In the genomic region with DNA sequence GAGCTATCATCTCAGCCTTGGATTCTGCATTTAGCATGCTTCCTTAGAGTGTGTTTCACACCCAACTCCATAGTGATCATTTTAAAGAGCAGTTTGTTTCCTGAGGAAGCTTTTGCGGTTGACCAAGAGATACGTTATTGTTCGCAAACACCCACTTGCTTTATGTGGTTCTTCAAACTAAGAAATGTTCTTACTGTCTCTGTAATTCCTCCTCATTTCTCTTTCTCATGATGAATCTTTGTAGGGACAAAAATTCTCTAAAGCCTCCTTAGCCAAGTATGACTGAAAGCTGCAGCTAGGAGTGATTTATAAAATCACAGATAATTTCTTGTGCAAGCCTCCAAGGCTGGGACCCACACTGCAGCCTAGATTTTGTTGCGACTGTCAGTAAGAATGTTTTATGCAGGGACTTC, we compare ENCODE assay signal across 12 cellular contexts. TPM values are rescaled to one million over a fixed set of nuclear protein-coding genes. Genes with fewer than 3 reads are reported as not detected.
DNase-seq lines count a peak whose midpoint lies in the region; ATAC-seq and TF ChIP-seq lines count a peak whose summit lies in the region.
"Had no signal": no experiment of that assay in that cellular context is flagged by ENCODE, and none has a peak within 500 bp of the region (broad histone marks: within the 10 kb centered on the region; RNA-seq: fewer than 3 reads in every experiment).

No MANE protein-coding gene starts in this region.

- intact Hi-C loops in uterus (cut with DNase I; ENCODE audit: low total_unique reads), result no loop called here

- TF ChIP-seq CTCF in uterus (IDR thresholded peaks at IDR 0.05), result no peak

- H3K9me3 ChIP-seq in uterus, result no peaks in the 10 kb centered on the region
- H3K9me3 ChIP-seq: ascending aorta had no signal

- no peaks in the 10 kb centered on the region for H3K27me3 ChIP-seq in uterus
- H3K27me3 ChIP-seq: ascending aorta had no signal

- peak; percentile 32 for DNase-seq in stimulated activated CD4-positive, alpha-beta T cell treated with anti-CD3 and anti-CD28 coated beads, Interleukin-4, amount 100 ng/mL, for 24 hours
- no peak for DNase-seq in stimulated activated CD4-positive, alpha-beta T cell treated with anti-CD3 and anti-CD28 coated beads, Interleukin-4, amount 100 ng/mL, for 4 hours
- DNase-seq in activated naive CD4-positive, alpha-beta T cell treated with anti-CD3 and anti-CD28 coated beads, Interleukin-2, amount 10 ng/mL, durations not matched to agents 7 days and 5 days, result peak; percentile 30
- no peak for DNase-seq in uterus
- DNase-seq in cerebellar nuclear complex (lab: John Stamatoyannopoulos, UW), result no peak
- DNase-seq in NCI-H226, result no peak
- DNase-seq in COR-L47 (lab: John Stamatoyannopoulos, UW), result no peak
- DNase-seq: NCI-H1417, nephron progenitor cell had no signal

- no peaks in the 10 kb centered on the region for H3K4me1 ChIP-seq in uterus

- CTCF ChIA-PET in activated naive CD4-positive, alpha-beta T cell treated with anti-CD3 and anti-CD28 coated beads, Interleukin-2, amount 10 ng/mL, durations not matched to agents 7 days and 5 days (lab: Charles Lee), result interaction anchor here (1.0 to 1.3 kb wide), 2 partner anchors 36 to 38 kb away, joined by 3 read pairs; no protein-coding TSS in a partner anchor

- no peaks in the 10 kb centered on the region for H3K36me3 ChIP-seq in uterus
- H3K36me3 ChIP-seq: ascending aorta had no signal

- TF ChIP-seq POLR2A in uterus (IDR thresholded peaks at IDR 0.05), result no peak

- H3K27ac ChIP-seq in uterus, result no peak overlapping the region
- H3K27ac ChIP-seq: ascending aorta, VCaP had no signal

- H3K27me3 Mint-ChIP-seq in activated naive CD4-positive, alpha-beta T cell treated with anti-CD3 and anti-CD28 coated beads, Interleukin-2, amount 10 ng/mL, durations not matched to agents 7 days and 5 days, result peaks cover 14% of the 10 kb centered on the region

- H3K4me3 ChIP-seq in uterus, result no peak overlapping the region
- H3K4me3 ChIP-seq: ascending aorta had no signal

- ATAC-seq in HG03571 (IDR thresholded peaks at IDR 0.05; ENCODE audit: unreplicated experiment), result peak; percentile 50

- peak overlapping the region; percentile 40 for H3K4me3 Mint-ChIP-seq in activated naive CD4-positive, alpha-beta T cell treated with anti-CD3 and anti-CD28 coated beads, Interleukin-2, amount 10 ng/mL, durations not matched to agents 7 days and 5 days
- H3K4me3 Mint-ChIP-seq: nephron progenitor cell had no signal

- H3K9me3 Mint-ChIP-seq in activated naive CD4-positive, alpha-beta T cell treated with anti-CD3 and anti-CD28 coated beads, Interleukin-2, amount 10 ng/mL, durations not matched to agents 7 days and 5 days, result no peaks in the 10 kb centered on the region
- H3K9me3 Mint-ChIP-seq: nephron progenitor cell had no signal

- peaks cover 63% of the 10 kb centered on the region for H3K4me1 Mint-ChIP-seq in activated naive CD4-positive, alpha-beta T cell treated with anti-CD3 and anti-CD28 coated beads, Interleukin-2, amount 10 ng/mL, durations not matched to agents 7 days and 5 days

- peak overlapping the region; percentile 74 for H3K27ac Mint-ChIP-seq in activated naive CD4-positive, alpha-beta T cell treated with anti-CD3 and anti-CD28 coated beads, Interleukin-2, amount 10 ng/mL, durations not matched to agents 7 days and 5 days
- H3K27ac Mint-ChIP-seq: nephron progenitor cell had no signal

- peaks cover 6% of the 10 kb centered on the region for H3K36me3 Mint-ChIP-seq in activated naive CD4-positive, alpha-beta T cell treated with anti-CD3 and anti-CD28 coated beads, Interleukin-2, amount 10 ng/mL, durations not matched to agents 7 days and 5 days

RNA-seq across cellular contexts. Expression of gene TNIP3, which starts 10.0 kb away (rescaled TPM):
- total RNA-seq in uterus, result under 1 TPM in 1 of 4 donors, not detected in 3; 0.48 TPM
- total RNA-seq: ascending aorta had no signal

Comparison
In these comparisons a context has a peak if more than half of its experiments do, and no peak if none do; other contexts are left out.
1. DNase-seq: peak in stimulated activated CD4-positive, alpha-beta T cell treated with anti-CD3 and anti-CD28 coated beads, Interleukin-4, amount 100 ng/mL, for 24 hours (single experiment) and activated naive CD4-positive, alpha-beta T cell treated with anti-CD3 and anti-CD28 coated beads, Interleukin-2, amount 10 ng/mL, durations not matched to agents 7 days and 5 days (single experiment); none in stimulated activated CD4-positive, alpha-beta T cell treated with anti-CD3 and anti-CD28 coated beads, Interleukin-4, amount 100 ng/mL, for 4 hours (0 of 2), uterus (0 of 2), cerebellar nuclear complex (0 of 2), NCI-H226 (single experiment) and COR-L47 (single experiment).